In the genomic region with DNA sequence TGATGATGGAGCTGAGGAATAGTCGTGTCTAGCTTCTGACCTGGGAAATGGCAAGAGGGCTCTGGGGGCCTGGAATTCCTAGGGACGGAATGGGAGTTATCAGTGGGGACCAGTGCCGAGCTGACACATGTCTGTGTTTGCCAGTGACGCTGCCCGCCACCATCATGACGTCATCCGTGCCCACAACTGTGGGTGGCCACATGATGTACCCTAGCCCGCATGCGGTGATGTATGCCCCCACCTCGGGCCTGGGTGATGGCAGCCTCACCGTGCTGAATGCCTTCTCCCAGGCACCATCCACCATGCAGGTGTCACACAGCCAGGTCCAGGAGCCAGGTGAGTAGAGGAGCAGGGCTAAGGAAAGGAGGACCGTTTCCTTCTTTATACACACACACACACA, we compare ENCODE assay signal across 21 cellular contexts. TPM values are rescaled to one million over a fixed set of nuclear protein-coding genes. Genes with fewer than 3 reads are reported as not detected.
DNase-seq lines count a peak whose midpoint lies in the region; ATAC-seq and TF ChIP-seq lines count a peak whose summit lies in the region.
"Had no signal": no experiment of that assay in that cellular context is flagged by ENCODE, and none has a peak within 500 bp of the region (broad histone marks: within the 10 kb centered on the region; RNA-seq: fewer than 3 reads in every experiment).

No MANE protein-coding gene starts in this region.

- no peak for TF ChIP-seq RAD21 in SK-N-SH (IDR thresholded peaks at IDR 0.05; ENCODE audit: low read length)

- no peak overlapping the region for H3K18ac ChIP-seq in mesenchymal stem cell (ENCODE audit: low read depth in 1 of 2, low read length in 2 of 2)

- peak overlapping the region; percentile 83 for H3K27ac ChIP-seq in RWPE1
- no peak overlapping the region for H3K27ac ChIP-seq in mesenchymal stem cell (ENCODE audit: low read length, poor library complexity, severe bottlenecking)
- H3K27ac ChIP-seq in psoas muscle, result no peak overlapping the region
- H3K27ac ChIP-seq in SK-N-SH (ENCODE audit: low read depth in 2 of 2, low read length in 1 of 2), result no peak overlapping the region
- H3K27ac ChIP-seq: C4-2B, GM23248, HL-60, SJCRH30 had no signal

- no peak for TF ChIP-seq CTCF in RWPE1 (conservative IDR thresholded peaks at IDR 0.05; ENCODE audit: low read depth)
- no peak for TF ChIP-seq CTCF in psoas muscle (IDR thresholded peaks at IDR 0.05)
- TF ChIP-seq CTCF in SK-N-SH (IDR thresholded peaks at IDR 0.05), result no peak

- ATAC-seq in psoas muscle, result no peak

- no peak overlapping the region for H3K23ac ChIP-seq in mesenchymal stem cell (ENCODE audit: low read length in 2 of 2)

- H3F3A ChIP-seq in SK-N-SH (replicated peaks; ENCODE audit: insufficient read depth), result peaks cover 14% of the 10 kb centered on the region

- 93% methylated on average over 10 of the region's 12 CpGs for WGBS in mesenchymal stem cell
- 81 to 84% (median 82%) methylated on average over 12 of the region's 12 CpGs for whole genome bisulfite sequencing in psoas muscle, 3 donors
- 84% methylated on average over 7 of the region's 12 CpGs for WGBS in SK-N-SH (ENCODE audit: low lambda C conversion rate)

- H3K9me3 ChIP-seq in mesenchymal stem cell (ENCODE audit: control insufficient read depth, low read length) (no peaks in the 10 kb centered on the region), psoas muscle (no peaks in the 10 kb centered on the region), SK-N-SH (no peaks in the 10 kb centered on the region)
- H3K9me3 ChIP-seq: HAP-1, SJCRH30 had no signal

- no peak overlapping the region for H2BK5ac ChIP-seq in mesenchymal stem cell (ENCODE audit: low read depth, low read length, poor library complexity, severe bottlenecking)

- peaks cover 44% of the 10 kb centered on the region for H3K36me3 Mint-ChIP-seq in activated naive CD4-positive, alpha-beta T cell treated with anti-CD3 and anti-CD28 coated beads, Interleukin-2, amount 10 ng/mL, durations not matched to agents 7 days and 5 days

- H3K4me2 ChIP-seq in mesenchymal stem cell (ENCODE audit: low read length, poor library complexity, severe bottlenecking) (no peak overlapping the region), SK-N-SH (no peak overlapping the region)

- no peak overlapping the region for H3K4me3 ChIP-seq in mesenchymal stem cell (ENCODE audit: insufficient read depth in 1 of 2, low read depth in 1 of 2, low read length in 2 of 2)
- no peak overlapping the region for H3K4me3 ChIP-seq in psoas muscle
- no peak overlapping the region for H3K4me3 ChIP-seq in SK-N-SH (ENCODE audit: low read depth in 2 of 2, low read length in 1 of 2)
- H3K4me3 ChIP-seq: GM23248, HAP-1, SJCRH30 had no signal

- peaks cover 31% of the 10 kb centered on the region for H3K79me1 ChIP-seq in mesenchymal stem cell (replicated peaks; ENCODE audit: low read length, poor library complexity, severe bottlenecking)

- H2BK120ac ChIP-seq in mesenchymal stem cell (ENCODE audit: low read depth, low read length), result no peak overlapping the region

- no peak overlapping the region for H2BK15ac ChIP-seq in mesenchymal stem cell (ENCODE audit: low read depth, poor library complexity, severe bottlenecking)

- no peaks in the 10 kb centered on the region for H3K9me3 Mint-ChIP-seq in activated naive CD4-positive, alpha-beta T cell treated with anti-CD3 and anti-CD28 coated beads, Interleukin-2, amount 10 ng/mL, durations not matched to agents 7 days and 5 days

- no peak overlapping the region for H3K4ac ChIP-seq in mesenchymal stem cell (ENCODE audit: low read depth in 1 of 2, low read length in 2 of 2)

- no peak overlapping the region for H3K14ac ChIP-seq in mesenchymal stem cell (ENCODE audit: low read length in 2 of 2)

- H2AFZ ChIP-seq in mesenchymal stem cell (ENCODE audit: low read depth, low read length) (no peak overlapping the region), SK-N-SH (ENCODE audit: low read depth) (no peak overlapping the region)
- H2AFZ ChIP-seq: GM23248 had no signal

- no peak overlapping the region for H2BK12ac ChIP-seq in mesenchymal stem cell (ENCODE audit: low read length in 2 of 2)

- H4K91ac ChIP-seq in mesenchymal stem cell (ENCODE audit: low read length), result no peak overlapping the region

- TF ChIP-seq EP300 in SK-N-SH (IDR thresholded peaks at IDR 0.05; ENCODE audit: borderline replicate concordance in 1 of 2, low read depth in 1 of 2, low read length in 1 of 2), result no peak

- intact Hi-C loops in psoas muscle (cut with DNase I), result no loop called here

- peaks cover 39% of the 10 kb centered on the region for H3K79me2 ChIP-seq in SK-N-SH (ENCODE audit: insufficient read depth)

- peaks cover 49% of the 10 kb centered on the region for H3K4me1 Mint-ChIP-seq in activated naive CD4-positive, alpha-beta T cell treated with anti-CD3 and anti-CD28 coated beads, Interleukin-2, amount 10 ng/mL, durations not matched to agents 7 days and 5 days

- H3K27me3 Mint-ChIP-seq in activated naive CD4-positive, alpha-beta T cell treated with anti-CD3 and anti-CD28 coated beads, Interleukin-2, amount 10 ng/mL, durations not matched to agents 7 days and 5 days, result no peaks in the 10 kb centered on the region

- H3K9ac ChIP-seq in mesenchymal stem cell (ENCODE audit: low read length) (no peak overlapping the region), SK-N-SH (no peak overlapping the region)
- H3K9ac ChIP-seq: GM23248 had no signal

- H3K9me2 ChIP-seq in SK-N-SH, result no peaks in the 10 kb centered on the region

- H4K8ac ChIP-seq in mesenchymal stem cell (ENCODE audit: low read length), result peak overlapping the region; percentile 13

- H3K27me3 ChIP-seq in mesenchymal stem cell (ENCODE audit: control insufficient read depth in 1 of 2, insufficient read depth in 1 of 2, low read length in 2 of 2) (no peaks in the 10 kb centered on the region), psoas muscle (ENCODE audit: insufficient read depth in 3 of 3, low read length in 2 of 3) (no peaks in the 10 kb centered on the region), SK-N-SH (ENCODE audit: insufficient read depth) (no peaks in the 10 kb centered on the region)
- H3K27me3 ChIP-seq: SJCRH30 had no signal

- no peak overlapping the region for H3K4me3 Mint-ChIP-seq in activated naive CD4-positive, alpha-beta T cell treated with anti-CD3 and anti-CD28 coated beads, Interleukin-2, amount 10 ng/mL, durations not matched to agents 7 days and 5 days

- H2AK5ac ChIP-seq in mesenchymal stem cell (ENCODE audit: low read length, severe bottlenecking), result no peak overlapping the region

- DNase-seq in activated naive CD4-positive, alpha-beta T cell treated with anti-CD3 and anti-CD28 coated beads, Interleukin-2, amount 10 ng/mL, durations not matched to agents 7 days and 5 days, result peak; percentile 11
- DNase-seq in activated naive CD4-positive, alpha-beta T cell treated with Interleukin-2 at 50 U/mL for 16 hours, result no peak
- DNase-seq in RWPE1 (ENCODE audit: low spot score) (no peak), mesenchymal stem cell (no peak), psoas muscle (no peak), SK-N-SH (no peak), T-helper 1 cell (no peak)
- DNase-seq: AML-193, DMS79, GM23248, KG1, NCI-H1092 treated with DMSO at 0.1 percent for 48 hours, NCI-H146, NCI-H2029, NCI-H2227 treated with DMSO at 0.1 percent for 48 hours, NCI-H510A, NCI-H748 treated with DMSO at 0.1 percent for 48 hours, SJCRH30 had no signal

- H3K4me1 ChIP-seq in mesenchymal stem cell (ENCODE audit: control insufficient read depth, insufficient read depth, low read depth, low read length), result peaks cover 24% of the 10 kb centered on the region
- peaks cover 38% of the 10 kb centered on the region for H3K4me1 ChIP-seq in psoas muscle
- peaks cover 23 to 29% of the 10 kb centered on the region in 2 experiments for H3K4me1 ChIP-seq in SK-N-SH (ENCODE audit: control insufficient read depth in 1 of 2, insufficient read depth in 2 of 2, low read depth in 1 of 2, low read length in 1 of 2)

- CTCF ChIA-PET in activated naive CD4-positive, alpha-beta T cell treated with anti-CD3 and anti-CD28 coated beads, Interleukin-2, amount 10 ng/mL, durations not matched to agents 7 days and 5 days (lab: Charles Lee), result interaction anchor here (0.6 to 0.7 kb wide), 2 partner anchors 43 to 247 kb away, joined by 3 to 5 read pairs; no protein-coding TSS in a partner anchor
- CTCF ChIA-PET in RWPE1 (lab: Yijun Ruan, JAX), result no interaction called here
- CTCF ChIA-PET in SK-N-SH (lab: Yijun Ruan, JAX), result no interaction called here

- H4K20me1 ChIP-seq in SK-N-SH (ENCODE audit: insufficient read depth), result peaks cover 12% of the 10 kb centered on the region

- POLR2A ChIA-PET in RWPE1 (lab: Yijun Ruan, JAX; ENCODE audit: low non-redundant PET) (no interaction called here), SK-N-SH (lab: Yijun Ruan, JAX) (no interaction called here)

- H3K36me3 ChIP-seq in mesenchymal stem cell (ENCODE audit: control insufficient read depth in 1 of 2, insufficient read depth in 2 of 2, low read depth in 1 of 2, low read length in 2 of 2), result peaks cover 40 to 52% of the 10 kb centered on the region in 2 experiments
- H3K36me3 ChIP-seq in psoas muscle (ENCODE audit: insufficient read depth in 1 of 2, low read depth in 1 of 2), result peaks cover 11 to 57% of the 10 kb centered on the region in 2 donors
- H3K36me3 ChIP-seq in SK-N-SH (replicated peaks in 1 of 2; ENCODE audit: control insufficient read depth in 1 of 2, insufficient read depth in 2 of 2, low read length in 1 of 2), result peaks cover 19 to 51% of the 10 kb centered on the region in 2 experiments

- no peak overlapping the region for H3K27ac Mint-ChIP-seq in activated naive CD4-positive, alpha-beta T cell treated with anti-CD3 and anti-CD28 coated beads, Interleukin-2, amount 10 ng/mL, durations not matched to agents 7 days and 5 days

TF ChIP-seq in SK-N-SH, 30 proteins besides CTCF, POLR2A, EP300 and RAD21 (continues in another document):
- no peak for TF ChIP-seq FOXM1 (IDR thresholded peaks at IDR 0.05; ENCODE audit: low read depth)

RNA-seq across cellular contexts. Expression of a gene that starts 3.8 kb away (rescaled TPM):
- polyA plus RNA-seq in mesenchymal stem cell (2013, experiment 1 of 2), result 12.8 TPM
- 11.6 TPM for polyA plus RNA-seq in mesenchymal stem cell (2013, experiment 2 of 2)
- 10 to 100 TPM in 2 of 4 donors, 1 to 10 TPM in 2; 6.5 to 10.9 (median 9.6) TPM for total RNA-seq in psoas muscle
- polyA plus RNA-seq in psoas muscle (10 to 100 TPM in 2 of 3 donors, 1 to 10 TPM in 1; 6.3 to 10.8 (median 10.7) TPM), SK-N-SH (2012; rRNA removed) (36.8 and 37.7 TPM in 2 replicates)
- 13.6 and 15.6 TPM in 2 replicates for polyA plus RNA-seq in SK-N-SH (2012; cell fraction: cytosol; rRNA removed)
- polyA plus RNA-seq in SK-N-SH (2012; cell fraction: nucleus; rRNA removed), result 241 and 294 TPM in 2 replicates

RNA-seq across cellular contexts. Expression of a gene that starts 7.1 kb away (rescaled TPM):
- polyA plus RNA-seq in mesenchymal stem cell (2013, experiment 1 of 2), result 30.1 TPM
- 29.6 TPM for polyA plus RNA-seq in mesenchymal stem cell (2013, experiment 2 of 2)
- total RNA-seq in psoas muscle, result 10 to 100 TPM; 36.4 to 46.6 (median 40.1) TPM
- polyA plus RNA-seq in psoas muscle (10 to 100 TPM; 26.3 to 57.7 (median 34.7) TPM), SK-N-SH (2012; rRNA removed) (31.7 and 33.8 TPM in 2 replicates)
- 19.6 and 25.8 TPM in 2 replicates for polyA plus RNA-seq in SK-N-SH (2012; cell fraction: cytosol; rRNA removed)
- 31.2 and 32.7 TPM in 2 replicates for polyA plus RNA-seq in SK-N-SH (2012; cell fraction: nucleus; rRNA removed)

RNA-seq across cellular contexts. Expression of a gene that starts 51.1 kb away (rescaled TPM):
- polyA plus RNA-seq in mesenchymal stem cell (2013, experiment 1 of 2), result 58.5 TPM
- polyA plus RNA-seq in mesenchymal stem cell (2013, experiment 2 of 2), result 60.4 TPM
- 10 to 100 TPM; 20.7 to 61.9 (median 37.2) TPM for total RNA-seq in psoas muscle
- 10 to 100 TPM; 52.5 to 83.6 (median 55.9) TPM for polyA plus RNA-seq in psoas muscle
- polyA plus RNA-seq in SK-N-SH (2012; rRNA removed), result 263 and 287 TPM in 2 replicates
- 156 and 218 TPM in 2 replicates for polyA plus RNA-seq in SK-N-SH (2012; cell fraction: cytosol; rRNA removed)
- 107 and 171 TPM in 2 replicates for polyA plus RNA-seq in SK-N-SH (2012; cell fraction: nucleus; rRNA removed)
